ENCODE assay signal across 8 cellular contexts in genomic region chrX:2691543-2692220, GRCh38. TPM values are rescaled to one million over a fixed set of nuclear protein-coding genes. Genes with fewer than 3 reads are reported as not detected.
DNase-seq lines count a peak whose midpoint lies in the region; ATAC-seq, FAIRE-seq and TF ChIP-seq lines count a peak whose summit lies in the region.

No MANE protein-coding gene starts in this region.

- no peak for TF ChIP-seq EP300 in A549 (IDR thresholded peaks at IDR 0.05)

- H3K27me3 ChIP-seq in PC-9 (ENCODE audit: insufficient read depth, low read depth) (no peaks in the 10 kb centered on the region), vagina (no peaks in the 10 kb centered on the region)

- H3K4me2 ChIP-seq in A549 = peak overlapping the region; percentile 83
- peak overlapping the region; percentile 88 for H3K4me2 ChIP-seq in PC-9

- intact Hi-C loops in PC-9 (cut with micrococcal nuclease; ENCODE audit: unreplicated experiment) (loop anchor here (10.0 kb wide), 1 partner anchor 1237 kb away; the partner anchor contains the start of gene ASMTL), vagina (cut with DNase I) (no loop called here)

- no peaks in the 10 kb centered on the region for H3K9me3 Mint-ChIP-seq in mesothelial cell of epicardium

- peak overlapping the region; percentile 82 for H3K4me3 Mint-ChIP-seq in mesothelial cell of epicardium

- H3K27ac Mint-ChIP-seq in mesothelial cell of epicardium = peak overlapping the region; percentile 97

- ATAC-seq in A549 = peak; percentile 55 to 66
- peak; percentile 3 for ATAC-seq in GM21423 (IDR thresholded peaks at IDR 0.05; ENCODE audit: unreplicated experiment)

- H3K36me3 ChIP-seq in PC-9 (ENCODE audit: low read depth) (peaks cover 5% of the 10 kb centered on the region), vagina (no peaks in the 10 kb centered on the region)

- no peaks in the 10 kb centered on the region for H4K20me1 ChIP-seq in PC-9 (ENCODE audit: insufficient read depth)

- H3K4me3 ChIP-seq in A549 = peak overlapping the region; percentile 82
- peak overlapping the region; percentile 86 for H3K4me3 ChIP-seq in PC-9
- H3K4me3 ChIP-seq in vagina = peak overlapping the region; percentile 92 to 94

- CTCF ChIA-PET in A549 (lab: Yijun Ruan, JAX) = no interaction called here
- CTCF ChIA-PET in PC-9 (lab: Charles Lee) = no interaction called here

- peak overlapping the region; percentile 85 to 94 for H3K27ac ChIP-seq in A549
- H3K27ac ChIP-seq in PC-9 = peak overlapping the region; percentile 40; the same call in 1 of the 2 replicates
- peak overlapping the region; percentile 91 for H3K27ac ChIP-seq in vagina

- peaks cover 48% of the 10 kb centered on the region for H3K4me1 Mint-ChIP-seq in mesothelial cell of epicardium

- H3K4me1 ChIP-seq in A549 = peaks cover 20% of the 10 kb centered on the region
- H3K4me1 ChIP-seq in PC-9 (replicated peaks; ENCODE audit: insufficient read depth) = peaks cover 27% of the 10 kb centered on the region
- peaks cover 43% of the 10 kb centered on the region for H3K4me1 ChIP-seq in vagina

- TSS peak; percentile 46 for BruUV-seq in PC-9 (replicated peaks; lab: Mats Ljungman, UMichigan)

- peaks cover 46% of the 10 kb centered on the region for H3K79me2 ChIP-seq in PC-9 (ENCODE audit: low read depth)

- no peaks in the 10 kb centered on the region for H3K27me3 Mint-ChIP-seq in mesothelial cell of epicardium (ENCODE audit: low read depth)

- no peaks in the 10 kb centered on the region for H3K9me3 ChIP-seq in A549
- H3K9me3 ChIP-seq in PC-9 (ENCODE audit: insufficient read depth, low read depth) = no peaks in the 10 kb centered on the region
- no peaks in the 10 kb centered on the region for H3K9me3 ChIP-seq in vagina

- DNase-seq in A549 (ENCODE audit: low read depth in 1 of 2, low spot score in 1 of 2) (peak; percentile 52 to 67), PC-9 (peak in 1 of 2 experiments; percentile 19), dermis blood vessel endothelial cell (peak; percentile 44), mesothelial cell of epicardium (ENCODE audit: low spot score in 2 of 2, unreplicated experiment in 2 of 2) (peak in 1 of 2 experiments; percentile 52), vagina (ENCODE audit: extremely low spot score in 2 of 2) (no peak), NCI-H1417 (lab: John Stamatoyannopoulos, UW) (no peak), GM19239 (ENCODE audit: insufficient read length, low spot score) (no peak)

- H3K9me2 ChIP-seq in PC-9 (ENCODE audit: insufficient read depth) = no peaks in the 10 kb centered on the region

- WGBS in A549 (ENCODE audit: missing lambda C conversion rate) = 2% methylated on average over 36 of the region's 42 CpGs

- no peaks in the 10 kb centered on the region for H3K36me3 Mint-ChIP-seq in mesothelial cell of epicardium

- TF ChIP-seq CTCF in A549 (IDR thresholded peaks at IDR 0.05) = no peak
- no peak for TF ChIP-seq CTCF in PC-9 (conservative IDR thresholded peaks at IDR 0.05)
- TF ChIP-seq CTCF in mesothelial cell of epicardium (IDR thresholded peaks at IDR 0.05; ENCODE audit: unreplicated experiment) = no peak
- TF ChIP-seq CTCF in vagina (IDR thresholded peaks at IDR 0.05) = no peak

- FAIRE-seq in A549 (lab: Jason Lieb, UNC) (no peak), GM19239 (lab: Jason Lieb, UNC) (no peak)

- peak overlapping the region; percentile 83 for H2AFZ ChIP-seq in PC-9

- no peak for TF ChIP-seq RAD21 in A549 (conservative IDR thresholded peaks at IDR 0.05 in 1 of 2, IDR thresholded peaks at IDR 0.05 in 1 of 2)

- POLR2A ChIA-PET in A549 (lab: Yijun Ruan, JAX) = no interaction called here
- POLR2A ChIA-PET in PC-9 (lab: Charles Lee; ENCODE audit: unreplicated experiment) = no interaction called here

- TF ChIP-seq POLR2A in A549 (IDR thresholded peaks at IDR 0.05; ENCODE audit: low read length) = no peak
- TF ChIP-seq POLR2A in vagina (IDR thresholded peaks at IDR 0.05) = no peak

- peaks cover 24% of the 10 kb centered on the region for H3F3A ChIP-seq in PC-9 (ENCODE audit: insufficient read depth, low read depth)

TF ChIP-seq in A549, 52 proteins besides CTCF, POLR2A, EP300 and RAD21:
- TF ChIP-seq JUNB (IDR thresholded peaks at IDR 0.05) (no peak), JUN (IDR thresholded peaks at IDR 0.05) (peak in 1 of 2 experiments; percentile 5; a peak in 1 of 5 replicates), TP53 (CRISPR knock-in tag; IDR thresholded peaks at IDR 0.05) (no peak), PHF8 (IDR thresholded peaks at IDR 0.05; ENCODE audit: borderline replicate concordance, low read depth) (0 out of 2 replicates have a peak, but pooled peaks have one; percentile 52), E2F6 (IDR thresholded peaks at IDR 0.05; ENCODE audit: borderline replicate concordance, low read depth) (0 out of 2 replicates have a peak, but pooled peaks have one; percentile 0)
TF ChIP-seq in A549: peak in this region for 3.

RNA-seq across cellular contexts. Expression of gene CD99, which starts 0.6 kb away (rescaled TPM):
- polyA plus RNA-seq in A549 (2011; rRNA removed) (111 and 136 TPM in 2 replicates), A549 (2017; fragmentation: RNase III; extraction: RNeasy Plus Mini Kit Qiagen cat#74134 plus additional on column Dnase treatment) (172 to 199 TPM (median 176 TPM) in 3 replicates)
- polyA plus RNA-seq in A549 (2012; cell fraction: cytosol; rRNA removed) = 237 and 240 TPM in 2 replicates
- polyA plus RNA-seq in A549 (2012; cell fraction: nucleus; rRNA removed) = 129 and 130 TPM in 2 replicates
- 71.0 and 74.8 TPM in 2 replicates for polyA minus RNA-seq in A549 (2011; rRNA and poly(A)+ RNA removed)
- total RNA-seq in PC-9 (2021) (159 and 203 TPM in 2 replicates), dermis blood vessel endothelial cell (194 and 216 TPM in 2 replicates), mesothelial cell of epicardium (244 to 260 TPM (median 248 TPM) in 3 replicates), vagina (282 TPM)

Comparison
In these comparisons a context has a peak if more than half of its experiments do, and no peak if none do; other contexts are left out.
1. DNase-seq: peak in A549 (2 of 2) and dermis blood vessel endothelial cell (single experiment); none in vagina (0 of 2), NCI-H1417 (0 of 3) and GM19239 (single experiment).
2. H3K27ac ChIP-seq: peak in every context shown above with its lines; median percentile 91 in vagina; 90 in A549; 40 in PC-9.
3. Peak in every context shown above with its lines, with median percentiles within 50 percentile points of each other: H3K4me3 ChIP-seq.